ENCODE assay signal across 8 cellular contexts in the genomic region with DNA sequence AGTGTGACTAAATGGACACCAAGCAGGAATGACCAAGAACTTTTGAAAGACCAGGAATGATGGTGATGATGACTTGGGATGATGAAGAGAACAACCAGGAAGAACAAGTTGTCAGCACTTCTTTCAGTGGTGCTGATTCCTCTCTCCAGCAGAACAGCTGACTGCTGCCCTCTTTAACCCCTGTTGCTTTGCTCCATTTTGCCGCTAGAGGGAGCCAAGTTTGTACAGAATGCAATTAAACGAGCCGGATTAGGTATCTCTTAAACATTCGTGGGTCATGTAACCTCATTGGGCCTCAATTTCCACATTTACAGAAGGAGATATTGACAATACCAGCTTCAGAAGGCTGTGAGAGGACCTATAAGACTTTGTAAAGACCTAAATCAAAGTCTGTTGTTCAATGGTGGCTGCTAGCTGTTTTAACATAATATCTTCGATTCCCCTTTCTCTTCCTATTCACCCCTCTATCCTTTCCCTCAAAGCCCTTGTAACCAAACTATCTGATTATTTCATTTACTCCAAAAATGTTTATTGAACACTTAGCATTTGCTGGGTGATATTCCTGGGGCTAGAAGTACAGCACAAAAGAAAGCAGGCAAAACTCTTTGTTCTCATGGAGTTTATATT. TPM values are rescaled to one million over a fixed set of nuclear protein-coding genes. Genes with fewer than 3 reads are reported as not detected.
DNase-seq lines count a peak whose midpoint lies in the region; ATAC-seq and TF ChIP-seq lines count a peak whose summit lies in the region.

No MANE protein-coding gene starts in this region.

- no peaks in the 10 kb centered on the region for H3K27me3 ChIP-seq in CD8-positive, alpha-beta T cell (ENCODE audit: insufficient read depth, low read length)
- no peaks in the 10 kb centered on the region for H3K27me3 ChIP-seq in OCI-LY1 (ENCODE audit: insufficient read depth, low read length)

- no peak for ATAC-seq in CD8-positive, alpha-beta T cell
- ATAC-seq in GM19351 (IDR thresholded peaks at IDR 0.05; ENCODE audit: unreplicated experiment) (peak; percentile 93), HG03469 (IDR thresholded peaks at IDR 0.05; ENCODE audit: unreplicated experiment) (peak; percentile 81)

- no peaks in the 10 kb centered on the region for H3K9me2 ChIP-seq in OCI-LY1 (ENCODE audit: low read depth, low read length)

- H3K27me3 Mint-ChIP-seq in CD8-positive, alpha-beta T cell (ENCODE audit: low read depth): peaks cover 34% of the 10 kb centered on the region
- peaks cover 17% of the 10 kb centered on the region for H3K27me3 Mint-ChIP-seq in activated T-cell treated with anti-CD3 and anti-CD28 coated beads, Interleukin-2, amount 50 U/mL, for 24 hours
- no peaks in the 10 kb centered on the region for H3K27me3 Mint-ChIP-seq in type B pancreatic cell

- no peak overlapping the region for H2AFZ ChIP-seq in OCI-LY1 (ENCODE audit: low read length)

- POLR2A ChIA-PET in CD8-positive, alpha-beta T cell (lab: Charles Lee): interaction anchor here (0.7 kb wide), 1 partner anchor 10 kb away, joined by 3 read pairs; no protein-coding TSS in a partner anchor

- no peaks in the 10 kb centered on the region for H3K9me3 ChIP-seq in CD8-positive, alpha-beta T cell (ENCODE audit: low read length)
- H3K9me3 ChIP-seq in OCI-LY1 (ENCODE audit: low read length): no peaks in the 10 kb centered on the region

- no peak overlapping the region for H3K27ac Mint-ChIP-seq in CD8-positive, alpha-beta T cell
- no peak overlapping the region for H3K27ac Mint-ChIP-seq in activated T-cell treated with anti-CD3 and anti-CD28 coated beads, Interleukin-2, amount 50 U/mL, for 24 hours
- no peak overlapping the region for H3K27ac Mint-ChIP-seq in type B pancreatic cell

- no peaks in the 10 kb centered on the region for H3K36me3 Mint-ChIP-seq in CD8-positive, alpha-beta T cell
- no peaks in the 10 kb centered on the region for H3K36me3 Mint-ChIP-seq in activated T-cell treated with anti-CD3 and anti-CD28 coated beads, Interleukin-2, amount 50 U/mL, for 24 hours (ENCODE audit: low read depth)
- no peaks in the 10 kb centered on the region for H3K36me3 Mint-ChIP-seq in type B pancreatic cell

- H3K27ac ChIP-seq in CD8-positive, alpha-beta T cell (ENCODE audit: low read depth, low read length): no peak overlapping the region
- no peak overlapping the region for H3K27ac ChIP-seq in OCI-LY1 (ENCODE audit: low read depth, low read length, poor library complexity, severe bottlenecking)

- peak; percentile 40 to 71 (median 49) for DNase-seq in CD8-positive, alpha-beta T cell
- peak; percentile 53 for DNase-seq in activated T-cell treated with anti-CD3 and anti-CD28 coated beads, Interleukin-2, amount 50 U/mL, for 24 hours
- peak; percentile 56 for DNase-seq in fibroblast of the aortic adventitia (ENCODE audit: low read depth)
- DNase-seq in nucleus accumbens (lab: John Stamatoyannopoulos, UW): peak in 42 of 56 donors; percentile 1 to 79 (median 21)
- no peak for DNase-seq in type B pancreatic cell (ENCODE audit: extremely low spot score, unreplicated experiment)

- H3K4me2 ChIP-seq in OCI-LY1 (ENCODE audit: low read length): no peak overlapping the region

- peaks cover 4% of the 10 kb centered on the region for H3K4me1 Mint-ChIP-seq in CD8-positive, alpha-beta T cell (ENCODE audit: low read depth)
- no peaks in the 10 kb centered on the region for H3K4me1 Mint-ChIP-seq in activated T-cell treated with anti-CD3 and anti-CD28 coated beads, Interleukin-2, amount 50 U/mL, for 24 hours (ENCODE audit: low read depth)
- no peaks in the 10 kb centered on the region for H3K4me1 Mint-ChIP-seq in type B pancreatic cell (ENCODE audit: unreplicated experiment)

- H3K9ac ChIP-seq in OCI-LY1 (ENCODE audit: low read length): no peak overlapping the region

- intact Hi-C loops in CD8-positive, alpha-beta T cell (cut with DNase I, micrococcal nuclease): loop anchor here in 1 of 2 experiments (1.0 to 5.0 kb wide), 2 partner anchors 135 to 196 kb away; no protein-coding TSS in a partner anchor

- H3K9me3 Mint-ChIP-seq in CD8-positive, alpha-beta T cell: peaks cover 2% of the 10 kb centered on the region
- H3K9me3 Mint-ChIP-seq in activated T-cell treated with anti-CD3 and anti-CD28 coated beads, Interleukin-2, amount 50 U/mL, for 24 hours: peaks cover 2% of the 10 kb centered on the region
- peaks cover 4% of the 10 kb centered on the region for H3K9me3 Mint-ChIP-seq in type B pancreatic cell

- no peak overlapping the region for H3K4me3 ChIP-seq in CD8-positive, alpha-beta T cell (ENCODE audit: low read depth, low read length)
- H3K4me3 ChIP-seq in OCI-LY1 (ENCODE audit: low read depth, low read length, poor library complexity, severe bottlenecking) (no peak overlapping the region), fibroblast of the aortic adventitia (ENCODE audit: low read depth, low read length) (no peak overlapping the region)

- peak; percentile 75 for TF ChIP-seq CTCF in CD8-positive, alpha-beta T cell (IDR thresholded peaks at IDR 0.05)
- TF ChIP-seq CTCF in OCI-LY1 (IDR thresholded peaks at IDR 0.05; ENCODE audit: low read length): peak; percentile 96
- peak; percentile 85 for TF ChIP-seq CTCF in fibroblast of the aortic adventitia (IDR thresholded peaks at IDR 0.05; ENCODE audit: insufficient read depth, low read length)
- TF ChIP-seq CTCF in type B pancreatic cell (conservative IDR thresholded peaks at IDR 0.05): peak; percentile 76

- no peaks in the 10 kb centered on the region for H3K36me3 ChIP-seq in CD8-positive, alpha-beta T cell (ENCODE audit: insufficient read depth, low read length)
- no peaks in the 10 kb centered on the region for H3K36me3 ChIP-seq in OCI-LY1 (ENCODE audit: insufficient read depth, low read length)

- H3K79me2 ChIP-seq in OCI-LY1 (ENCODE audit: insufficient read depth, low read length): no peaks in the 10 kb centered on the region

- no peaks in the 10 kb centered on the region for H4K20me1 ChIP-seq in OCI-LY1 (ENCODE audit: insufficient read depth, low read length)

- H3K4me1 ChIP-seq in CD8-positive, alpha-beta T cell (ENCODE audit: insufficient read depth, low read length): no peaks in the 10 kb centered on the region
- H3K4me1 ChIP-seq in OCI-LY1 (ENCODE audit: insufficient read depth, low read length, severe bottlenecking): no peaks in the 10 kb centered on the region

- no peak overlapping the region for H3K4me3 Mint-ChIP-seq in CD8-positive, alpha-beta T cell
- H3K4me3 Mint-ChIP-seq in activated T-cell treated with anti-CD3 and anti-CD28 coated beads, Interleukin-2, amount 50 U/mL, for 24 hours: no peak overlapping the region
- no peak overlapping the region for H3K4me3 Mint-ChIP-seq in type B pancreatic cell

- CTCF ChIA-PET in CD8-positive, alpha-beta T cell (lab: Charles Lee): interaction anchor here (0.8 to 2.7 kb wide), 5 partner anchors 9 to 135 kb away, joined by 3 to 17 read pairs (median 5); no protein-coding TSS in a partner anchor

- H3F3A ChIP-seq in OCI-LY1 (ENCODE audit: insufficient read depth, low read length): no peaks in the 10 kb centered on the region

RNA-seq across cellular contexts. Expression of a gene that starts 1.9 kb away (rescaled TPM):
- not detected for total RNA-seq in CD8-positive, alpha-beta T cell
- total RNA-seq in fibroblast of the aortic adventitia (ENCODE audit: low replicate concordance): not detected in 2 replicates
- total RNA-seq in type B pancreatic cell (ENCODE audit: low replicate concordance): not detected in 2 replicates

RNA-seq across cellular contexts. Expression of a gene that starts 16.8 kb away (rescaled TPM):
- total RNA-seq in CD8-positive, alpha-beta T cell: not detected
- total RNA-seq in fibroblast of the aortic adventitia (ENCODE audit: low replicate concordance): not detected in 2 replicates
- total RNA-seq in type B pancreatic cell (ENCODE audit: low replicate concordance): not detected in 2 replicates

RNA-seq across cellular contexts. Expression of a gene that starts 44.2 kb away (rescaled TPM):
- total RNA-seq in CD8-positive, alpha-beta T cell: not detected
- total RNA-seq in fibroblast of the aortic adventitia (ENCODE audit: low replicate concordance): not detected in 2 replicates
- total RNA-seq in type B pancreatic cell (ENCODE audit: low replicate concordance): not detected in 2 replicates

RNA-seq across cellular contexts. Expression of a gene that starts 58.4 kb away (rescaled TPM):
- total RNA-seq in CD8-positive, alpha-beta T cell: not detected
- total RNA-seq in fibroblast of the aortic adventitia (ENCODE audit: low replicate concordance) (not detected in 2 replicates), type B pancreatic cell (ENCODE audit: low replicate concordance) (not detected in 2 replicates)
